Comparison of ENCODE assay signal across 10 cellular contexts in the genomic region with DNA sequence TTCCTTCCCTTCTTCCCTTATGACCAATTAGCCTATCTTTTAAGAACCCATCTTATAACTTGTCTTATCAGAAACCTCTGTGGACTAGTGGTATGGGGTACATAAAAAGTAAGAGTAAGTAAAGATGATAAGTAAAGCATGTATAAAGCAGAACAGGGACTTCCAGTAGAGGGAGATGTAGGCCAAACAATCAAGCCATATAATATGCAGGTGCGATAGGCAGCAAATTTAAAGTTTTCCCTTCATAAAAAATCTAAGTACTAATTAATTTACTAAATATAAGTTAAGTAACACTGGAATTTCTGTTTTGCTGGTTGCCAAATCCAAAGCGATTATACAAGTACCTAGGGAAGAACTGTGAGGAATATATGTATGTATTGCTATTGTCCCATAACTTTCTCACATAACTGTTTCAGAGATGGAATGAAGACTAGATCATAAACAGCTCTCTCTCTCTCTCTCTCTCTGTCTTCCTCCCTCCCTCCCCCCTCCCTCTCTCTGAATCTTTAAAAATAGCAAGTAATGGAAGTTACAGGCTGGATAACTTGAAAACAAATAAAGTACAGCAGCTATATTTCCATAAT.
A peak's percentile ranks its signal among the peaks of the same experiment; 100 is the strongest.
DNase-seq lines count a peak whose midpoint lies in the region; ATAC-seq and TF ChIP-seq lines count a peak whose summit lies in the region.
"Had no signal": no experiment of that assay in that cellular context is flagged by ENCODE, and none has a peak within 500 bp of the region (broad histone marks: within the 10 kb centered on the region; RNA-seq: fewer than 3 reads in every experiment).

No MANE protein-coding gene starts in this region.

- H3K4me3 ChIP-seq in GM12864 (ENCODE audit: low read depth, low read length) (no peak overlapping the region), RWPE2 (ENCODE audit: severe bottlenecking) (no peak overlapping the region)
- H3K4me3 ChIP-seq: lung, SJCRH30 had no signal

- H3K4me1 ChIP-seq in RWPE2 (ENCODE audit: insufficient read depth, poor library complexity, severe bottlenecking): no peaks in the 10 kb centered on the region
- H3K4me1 ChIP-seq: SJCRH30 had no signal

- TF ChIP-seq CTCF in GM12864 (IDR thresholded peaks at IDR 0.05; ENCODE audit: low read depth, low read length, missing control alignments) (peak; percentile 24), RWPE2 (IDR thresholded peaks at IDR 0.05; ENCODE audit: poor library complexity, severe bottlenecking) (peak; percentile 73)

- H3K36me3 ChIP-seq in RWPE2 (ENCODE audit: low read depth): no peaks in the 10 kb centered on the region
- H3K36me3 ChIP-seq: SJCRH30 had no signal

- no peaks in the 10 kb centered on the region for H3K27me3 ChIP-seq in RWPE2 (ENCODE audit: insufficient read depth, poor library complexity, severe bottlenecking)
- H3K27me3 ChIP-seq: SJCRH30 had no signal

- H3K9me3 ChIP-seq in RWPE2 (ENCODE audit: severe bottlenecking): no peaks in the 10 kb centered on the region
- H3K9me3 ChIP-seq: SJCRH30 had no signal

- no peak overlapping the region for H3K27ac ChIP-seq in RWPE2 (ENCODE audit: poor library complexity, severe bottlenecking)
- H3K27ac ChIP-seq: SJCRH30 had no signal

- peak; percentile 61 for ATAC-seq in HG02943 (IDR thresholded peaks at IDR 0.05; ENCODE audit: low read depth, unreplicated experiment)
- ATAC-seq in RWPE2 (ENCODE audit: low read depth): peak; percentile 74
- no peak for ATAC-seq in HG03025 (IDR thresholded peaks at IDR 0.05; ENCODE audit: low FRiP score, unreplicated experiment)
- ATAC-seq in HG03045 (IDR thresholded peaks at IDR 0.05; ENCODE audit: unreplicated experiment): no peak

- DNase-seq in GM12864 (ENCODE audit: low read depth) (no peak), RWPE2 (ENCODE audit: low spot score) (no peak), iPS-NIHi7 (ENCODE audit: extremely low spot score) (peak; percentile 9)
- DNase-seq in stimulated activated CD8-positive, alpha-beta memory T cell treated with anti-CD3 and anti-CD28 coated beads, Interleukin-4, amount 100 ng/mL, for 48 hours: no peak
- DNase-seq in effector CD8-positive, alpha-beta T cell (lab: John Stamatoyannopoulos, UW): no peak

Comparison
In these comparisons a context has a peak if more than half of its experiments do, and no peak if none do; other contexts are left out.
1. ATAC-seq: peak in HG02943 (single experiment) and RWPE2 (single experiment); none in HG03025 (single experiment) and HG03045 (single experiment).